1 cellular context compared by ENCODE assay signal in genomic region chr20:1907586-1907985, GRCh38.
TF ChIP-seq lines count a peak whose summit lies in the region.

No MANE protein-coding gene starts in this region.

TF ChIP-seq in SK-N-SH treated with all-trans-retinoic acid at 6 μM for 48 hours, 23 proteins besides CTCF, POLR2A, EP300 and RAD21 (continued from another document):
- TF ChIP-seq POU6F1 (CRISPR knock-in tag; IDR thresholded peaks at IDR 0.05; ENCODE audit: borderline replicate concordance, low read depth) = no peak
